Comparison of ENCODE assay signal across 24 cellular contexts in the genomic region with DNA sequence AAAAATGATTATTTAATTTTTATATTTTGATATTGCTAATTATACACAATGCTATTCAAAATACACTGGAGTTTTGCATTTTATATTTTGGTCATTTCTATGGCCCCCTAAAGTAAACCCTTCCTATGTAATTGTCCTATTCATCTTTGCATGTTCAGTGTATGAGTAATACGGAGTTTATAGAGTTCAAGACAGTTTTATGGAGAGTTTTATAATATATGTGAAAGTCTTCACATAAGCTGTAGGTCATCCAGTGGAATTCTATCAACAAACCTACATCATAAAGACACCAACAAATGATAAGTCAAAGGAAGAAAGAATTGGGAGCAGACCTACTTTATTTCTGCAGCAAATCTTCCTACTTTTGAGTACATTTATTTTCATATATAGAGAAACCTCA.
"Had no signal": no experiment of that assay in that cellular context is flagged by ENCODE, and none has a peak within 500 bp of the region (broad histone marks: within the 10 kb centered on the region; RNA-seq: fewer than 3 reads in every experiment).

No MANE protein-coding gene starts in this region.

- H3K36me3 ChIP-seq: left ventricle myocardium inferior, neural progenitor cell, ovary, right atrium auricular region, right lobe of liver, stomach, thyroid gland, transverse colon, upper lobe of left lung, vagina had no signal

- H3K27ac ChIP-seq: left ventricle myocardium inferior, neural progenitor cell, ovary, right atrium auricular region, right lobe of liver, stomach, testis, thyroid gland, transverse colon, upper lobe of left lung, vagina had no signal

- H3K9me3 ChIP-seq: ovary, right atrium auricular region, right lobe of liver, testis, thyroid gland, upper lobe of left lung, vagina had no signal

- H2AFZ ChIP-seq: neural progenitor cell had no signal

- H3K4me1 ChIP-seq: left ventricle myocardium inferior, neural progenitor cell, right atrium auricular region, right lobe of liver, stomach, testis, thyroid gland, transverse colon, upper lobe of left lung, vagina had no signal

- H3K27me3 ChIP-seq: neural progenitor cell, ovary, right atrium auricular region, right lobe of liver, stomach, testis, thyroid gland, transverse colon, upper lobe of left lung, vagina had no signal

- ATAC-seq: natural killer cell; right lobe of liver; stimulated activated naive B cell treated with anti-CD40 and anti-IgM and Interleukin-4, amounts not matched to agents 10 μg/mL and 1 μg/mL and 100 μg/mL, for 72 hours; stimulated activated naive CD8-positive, alpha-beta T cell treated with anti-CD3 and anti-CD28 coated beads, Interleukin-15, Interleukin-2, amounts not matched to agents 100 U/mL and 50 U/mL, for 24 hours had no signal

- DNase-seq: hippocampal formation; kidney glomerular epithelial cell; left ventricle myocardium inferior; mesendoderm; naive B cell; natural killer cell; nephron progenitor cell; ovary; right lobe of liver; stimulated activated CD4-positive, alpha-beta T cell treated with anti-CD3 and anti-CD28 coated beads, Interleukin-12 subunit alpha, Interleukin-12 subunit beta, amount 100 ng/mL, for 4 hours; stimulated activated CD4-positive, alpha-beta T cell treated with anti-CD3 and anti-CD28 coated beads, Interleukin-15, amount 100 ng/mL, for 24 hours; stimulated activated CD4-positive, alpha-beta T cell treated with anti-CD3 and anti-CD28 coated beads, Interleukin-2, amount 100 ng/mL, for 24 hours; stimulated activated CD4-positive, alpha-beta T cell treated with anti-CD3 and anti-CD28 coated beads, Interleukin-4, amount 100 ng/mL, for 1 hour; stimulated activated naive B cell treated with anti-CD40 and anti-IgM and Interleukin-4, amounts not matched to agents 10 μg/mL and 1 μg/mL and 100 μg/mL, for 72 hours; stimulated activated naive CD8-positive, alpha-beta T cell treated with anti-CD3 and anti-CD28 coated beads, Interleukin-15, Interleukin-2, amounts not matched to agents 100 U/mL and 50 U/mL, for 24 hours; stomach; testis; thyroid gland; transverse colon; upper lobe of left lung had no signal

- H3K9ac ChIP-seq: neural progenitor cell had no signal

- H3K4me3 ChIP-seq: left ventricle myocardium inferior, lung, neural progenitor cell, ovary, right atrium auricular region, right lobe of liver, stomach, testis, thyroid gland, transverse colon, upper lobe of left lung, vagina had no signal

- H3K4me2 ChIP-seq: neural progenitor cell had no signal
